Comparison of ENCODE assay signal across 16 cellular contexts in the genomic region with DNA sequence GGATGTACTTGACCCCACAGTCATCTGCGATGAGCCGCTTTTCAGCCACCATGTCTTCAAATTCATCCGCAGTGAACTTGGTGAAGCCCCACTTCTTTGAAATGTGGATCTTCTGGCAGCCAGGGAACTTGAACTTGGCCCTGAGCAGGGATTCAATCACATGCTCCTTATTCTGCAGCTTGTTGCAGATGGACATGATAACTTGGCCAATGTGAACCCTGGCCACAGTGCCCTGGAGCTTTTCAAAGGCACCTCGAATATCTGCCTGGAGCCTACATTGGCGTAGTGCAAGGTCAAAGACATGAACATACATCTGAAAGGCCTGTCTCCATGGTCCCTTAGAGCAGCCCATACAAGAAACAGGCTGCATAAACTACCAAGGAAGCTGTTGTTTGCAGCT. TPM values are rescaled to one million over a fixed set of nuclear protein-coding genes. Genes with fewer than 3 reads are reported as not detected.
DNase-seq lines count a peak whose midpoint lies in the region; ATAC-seq and TF ChIP-seq lines count a peak whose summit lies in the region.
"Had no signal": no experiment of that assay in that cellular context is flagged by ENCODE, and none has a peak within 500 bp of the region (broad histone marks: within the 10 kb centered on the region; RNA-seq: fewer than 3 reads in every experiment).

No MANE protein-coding gene starts in this region.

- H3K4me3 Mint-ChIP-seq in activated naive CD4-positive, alpha-beta T cell treated with anti-CD3 and anti-CD28 coated beads, Interleukin-2, amount 10 ng/mL, durations not matched to agents 7 days and 5 days: no peak overlapping the region
- H3K4me3 Mint-ChIP-seq in activated naive CD4-positive, alpha-beta T cell treated with anti-CD3 and anti-CD28 coated beads for 36 hours: no peak overlapping the region
- H3K4me3 Mint-ChIP-seq in immature natural killer cell: peak overlapping the region in 3 of 5 donors; percentile 14 to 87 (median 27)
- peak overlapping the region; percentile 82 for H3K4me3 Mint-ChIP-seq in stimulated activated memory B cell treated with anti-CD40 and anti-IgM and Interleukin-4, amounts not matched to agents 10 μg/mL and 1 μg/mL and 100 μg/mL, for 72 hours
- H3K4me3 Mint-ChIP-seq in activated CD4-positive, alpha-beta memory T cell treated with anti-CD3 and anti-CD28 coated beads for 36 hours: no peak overlapping the region

- no peak overlapping the region for H3K4me3 ChIP-seq in NB4 (ENCODE audit: low read depth, low read length)

- POLR2A ChIA-PET in activated CD4-positive, alpha-beta memory T cell treated with anti-CD3 and anti-CD28 coated beads for 36 hours (lab: Charles Lee): interaction anchor here (1.0 to 1.6 kb wide), 4 partner anchors 10 to 127 kb away, joined by 3 to 9 read pairs (median 6); a partner anchor contains a TSS

- peaks cover 34% of the 10 kb centered on the region for H3K4me1 Mint-ChIP-seq in activated naive CD4-positive, alpha-beta T cell treated with anti-CD3 and anti-CD28 coated beads, Interleukin-2, amount 10 ng/mL, durations not matched to agents 7 days and 5 days
- H3K4me1 Mint-ChIP-seq in activated naive CD4-positive, alpha-beta T cell treated with anti-CD3 and anti-CD28 coated beads for 36 hours (ENCODE audit: low read depth): peaks cover 24% of the 10 kb centered on the region
- peaks cover 28 to 29% of the 10 kb centered on the region in 2 donors for H3K4me1 Mint-ChIP-seq in immature natural killer cell
- H3K4me1 Mint-ChIP-seq in stimulated activated memory B cell treated with anti-CD40 and anti-IgM and Interleukin-4, amounts not matched to agents 10 μg/mL and 1 μg/mL and 100 μg/mL, for 72 hours: peaks cover 28% of the 10 kb centered on the region
- peaks cover 23% of the 10 kb centered on the region for H3K4me1 Mint-ChIP-seq in activated CD4-positive, alpha-beta memory T cell treated with anti-CD3 and anti-CD28 coated beads for 36 hours (ENCODE audit: low read depth)

- H3K27me3 Mint-ChIP-seq in activated naive CD4-positive, alpha-beta T cell treated with anti-CD3 and anti-CD28 coated beads, Interleukin-2, amount 10 ng/mL, durations not matched to agents 7 days and 5 days: no peaks in the 10 kb centered on the region
- H3K27me3 Mint-ChIP-seq in activated naive CD4-positive, alpha-beta T cell treated with anti-CD3 and anti-CD28 coated beads for 36 hours (ENCODE audit: low read depth): no peaks in the 10 kb centered on the region
- peaks cover 18 to 24% (median 22%) of the 10 kb centered on the region in 3 donors for H3K27me3 Mint-ChIP-seq in immature natural killer cell (ENCODE audit: low read depth in 3 of 3)
- H3K27me3 Mint-ChIP-seq in stimulated activated memory B cell treated with anti-CD40 and anti-IgM and Interleukin-4, amounts not matched to agents 10 μg/mL and 1 μg/mL and 100 μg/mL, for 72 hours: no peaks in the 10 kb centered on the region
- H3K27me3 Mint-ChIP-seq in activated CD4-positive, alpha-beta memory T cell treated with anti-CD3 and anti-CD28 coated beads for 36 hours: no peaks in the 10 kb centered on the region

- DNase-seq in activated naive CD4-positive, alpha-beta T cell treated with anti-CD3 and anti-CD28 coated beads, Interleukin-2, amount 10 ng/mL, durations not matched to agents 7 days and 5 days: no peak
- no peak for DNase-seq in activated naive CD4-positive, alpha-beta T cell treated with anti-CD3 and anti-CD28 coated beads for 36 hours
- DNase-seq in NB4 (ENCODE audit: low read depth) (peak; percentile 10), immature natural killer cell (no peak), NCI-H774 (lab: John Stamatoyannopoulos, UW) (no peak), DMS153 treated with DMSO at 0.1 percent for 48 hours (lab: John Stamatoyannopoulos, UW; ENCODE audit: unreplicated experiment) (no peak)
- DNase-seq in activated CD4-positive, alpha-beta memory T cell treated with anti-CD3 and anti-CD28 coated beads for 36 hours: no peak
- DNase-seq: amygdala, kidney, NCI-H1092, NCI-H2081, NCI-H510A, SIG-M5, T1000 had no signal

- H3K36me3 Mint-ChIP-seq in activated naive CD4-positive, alpha-beta T cell treated with anti-CD3 and anti-CD28 coated beads, Interleukin-2, amount 10 ng/mL, durations not matched to agents 7 days and 5 days: peaks cover 6% of the 10 kb centered on the region
- peaks cover 8% of the 10 kb centered on the region for H3K36me3 Mint-ChIP-seq in activated naive CD4-positive, alpha-beta T cell treated with anti-CD3 and anti-CD28 coated beads for 36 hours (ENCODE audit: low read depth)
- H3K36me3 Mint-ChIP-seq in immature natural killer cell: no peaks in the 10 kb centered on the region
- H3K36me3 Mint-ChIP-seq in stimulated activated memory B cell treated with anti-CD40 and anti-IgM and Interleukin-4, amounts not matched to agents 10 μg/mL and 1 μg/mL and 100 μg/mL, for 72 hours: no peaks in the 10 kb centered on the region
- H3K36me3 Mint-ChIP-seq in activated CD4-positive, alpha-beta memory T cell treated with anti-CD3 and anti-CD28 coated beads for 36 hours: no peaks in the 10 kb centered on the region

- intact Hi-C loops in activated naive CD4-positive, alpha-beta T cell treated with anti-CD3 and anti-CD28 coated beads for 36 hours (cut with micrococcal nuclease): loop anchor here (5.0 kb wide), 2 partner anchors 294 to 1539 kb away; a partner anchor contains a TSS
- intact Hi-C loops in activated CD4-positive, alpha-beta memory T cell treated with anti-CD3 and anti-CD28 coated beads for 36 hours (cut with micrococcal nuclease): loop anchor here (5.0 kb wide), 3 partner anchors 51 to 1539 kb away; a partner anchor contains a TSS

- ATAC-seq in stimulated activated memory B cell treated with anti-CD40 and anti-IgM and Interleukin-4, amounts not matched to agents 10 μg/mL and 1 μg/mL and 100 μg/mL, for 72 hours: no peak
- ATAC-seq: right lobe of liver had no signal

- TF ChIP-seq CTCF in NB4 (IDR thresholded peaks at IDR 0.05; ENCODE audit: low read depth, low read length): no peak

- TF ChIP-seq POLR2A in NB4 (IDR thresholded peaks at IDR 0.05; ENCODE audit: extremely low read depth, insufficient read length): no peak

- H3K9me3 Mint-ChIP-seq in activated naive CD4-positive, alpha-beta T cell treated with anti-CD3 and anti-CD28 coated beads, Interleukin-2, amount 10 ng/mL, durations not matched to agents 7 days and 5 days: no peaks in the 10 kb centered on the region
- H3K9me3 Mint-ChIP-seq in activated naive CD4-positive, alpha-beta T cell treated with anti-CD3 and anti-CD28 coated beads for 36 hours: no peaks in the 10 kb centered on the region
- H3K9me3 Mint-ChIP-seq in immature natural killer cell: no peaks in the 10 kb centered on the region
- H3K9me3 Mint-ChIP-seq in stimulated activated memory B cell treated with anti-CD40 and anti-IgM and Interleukin-4, amounts not matched to agents 10 μg/mL and 1 μg/mL and 100 μg/mL, for 72 hours: no peaks in the 10 kb centered on the region
- no peaks in the 10 kb centered on the region for H3K9me3 Mint-ChIP-seq in activated CD4-positive, alpha-beta memory T cell treated with anti-CD3 and anti-CD28 coated beads for 36 hours

- CTCF ChIA-PET in activated naive CD4-positive, alpha-beta T cell treated with anti-CD3 and anti-CD28 coated beads, Interleukin-2, amount 10 ng/mL, durations not matched to agents 7 days and 5 days (lab: Charles Lee): interaction anchor here (1.2 to 1.8 kb wide), 5 partner anchors 30 to 83 kb away, joined by 3 to 11 read pairs (median 7); no protein-coding TSS in a partner anchor
- CTCF ChIA-PET in activated naive CD4-positive, alpha-beta T cell treated with anti-CD3 and anti-CD28 coated beads for 36 hours (lab: Charles Lee): interaction anchor here (0.8 to 1.3 kb wide), 8 partner anchors 15 to 126 kb away, joined by 3 to 18 read pairs (median 3); a partner anchor contains a TSS
- CTCF ChIA-PET in activated CD4-positive, alpha-beta memory T cell treated with anti-CD3 and anti-CD28 coated beads for 36 hours (lab: Charles Lee): interaction anchor here (0.8 to 2.5 kb wide), 3 partner anchors 45 to 126 kb away, joined by 3 to 21 read pairs (median 12); a partner anchor contains a TSS

- H3K27ac Mint-ChIP-seq in activated naive CD4-positive, alpha-beta T cell treated with anti-CD3 and anti-CD28 coated beads, Interleukin-2, amount 10 ng/mL, durations not matched to agents 7 days and 5 days: peak overlapping the region; percentile 96
- H3K27ac Mint-ChIP-seq in activated naive CD4-positive, alpha-beta T cell treated with anti-CD3 and anti-CD28 coated beads for 36 hours: no peak overlapping the region
- H3K27ac Mint-ChIP-seq in immature natural killer cell: peak overlapping the region in 4 of 6 donors; percentile 81 to 99 (median 94)
- H3K27ac Mint-ChIP-seq in stimulated activated memory B cell treated with anti-CD40 and anti-IgM and Interleukin-4, amounts not matched to agents 10 μg/mL and 1 μg/mL and 100 μg/mL, for 72 hours: peak overlapping the region; percentile 98
- H3K27ac Mint-ChIP-seq in activated CD4-positive, alpha-beta memory T cell treated with anti-CD3 and anti-CD28 coated beads for 36 hours: no peak overlapping the region

RNA-seq across cellular contexts. Expression of a gene that starts 1.8 kb away (rescaled TPM):
- 10 to 100 TPM; 17.9 to 18.4 TPM for total RNA-seq in activated naive CD4-positive, alpha-beta T cell treated with anti-CD3 and anti-CD28 coated beads for 36 hours
- polyA plus RNA-seq in immature natural killer cell: 1 to 10 TPM; 3.4 to 5.9 (median 5.7) TPM
- total RNA-seq in activated CD4-positive, alpha-beta memory T cell treated with anti-CD3 and anti-CD28 coated beads for 36 hours: 10 to 100 TPM; 14.4 to 14.8 TPM

Comparison
In these comparisons a context has a peak if more than half of its experiments do, and no peak if none do; other contexts are left out.
1. H3K27ac Mint-ChIP-seq: peak in activated naive CD4-positive, alpha-beta T cell treated with anti-CD3 and anti-CD28 coated beads, Interleukin-2, amount 10 ng/mL, durations not matched to agents 7 days and 5 days (single experiment), immature natural killer cell (4 of 6) and stimulated activated memory B cell treated with anti-CD40 and anti-IgM and Interleukin-4, amounts not matched to agents 10 μg/mL and 1 μg/mL and 100 μg/mL, for 72 hours (single experiment); none in activated naive CD4-positive, alpha-beta T cell treated with anti-CD3 and anti-CD28 coated beads for 36 hours (single experiment) and activated CD4-positive, alpha-beta memory T cell treated with anti-CD3 and anti-CD28 coated beads for 36 hours (single experiment).
2. H3K4me3 Mint-ChIP-seq: peak in immature natural killer cell (3 of 5) and stimulated activated memory B cell treated with anti-CD40 and anti-IgM and Interleukin-4, amounts not matched to agents 10 μg/mL and 1 μg/mL and 100 μg/mL, for 72 hours (single experiment); none in activated naive CD4-positive, alpha-beta T cell treated with anti-CD3 and anti-CD28 coated beads, Interleukin-2, amount 10 ng/mL, durations not matched to agents 7 days and 5 days (single experiment), activated naive CD4-positive, alpha-beta T cell treated with anti-CD3 and anti-CD28 coated beads for 36 hours (single experiment) and activated CD4-positive, alpha-beta memory T cell treated with anti-CD3 and anti-CD28 coated beads for 36 hours (single experiment).